In the genomic region with DNA sequence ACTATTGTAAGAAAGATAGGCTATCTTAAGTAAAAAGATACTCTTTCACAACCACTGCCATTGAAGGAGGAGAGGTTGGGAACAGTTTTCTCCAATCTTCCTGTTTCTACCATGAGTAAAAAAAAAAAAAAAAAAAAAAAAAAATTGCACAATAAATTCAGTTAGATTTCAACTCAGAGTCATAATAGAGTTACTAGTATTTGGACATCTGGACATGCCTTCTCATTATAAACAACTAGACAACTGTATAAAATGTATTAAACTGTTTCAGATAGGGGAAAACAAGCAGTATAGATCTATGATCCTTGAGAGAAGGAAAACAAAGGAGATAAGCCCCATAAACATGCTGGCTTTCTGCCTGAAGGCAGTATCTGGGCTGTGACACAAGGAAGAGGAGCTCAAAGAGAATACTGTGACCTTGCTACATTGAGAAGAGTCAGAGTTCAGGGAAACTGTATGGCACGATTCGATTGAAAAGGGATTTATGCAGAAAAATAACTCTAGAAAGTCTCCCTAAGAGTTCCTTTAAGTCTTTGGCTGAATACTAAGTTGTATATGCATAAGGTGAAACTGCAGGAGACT, we compare ENCODE assay signal across 19 cellular contexts.
DNase-seq lines count a peak whose midpoint lies in the region; ATAC-seq, FAIRE-seq and TF ChIP-seq lines count a peak whose summit lies in the region.
"Had no signal": no experiment of that assay in that cellular context is flagged by ENCODE, and none has a peak within 500 bp of the region (broad histone marks: within the 10 kb centered on the region; RNA-seq: fewer than 3 reads in every experiment).

No MANE protein-coding gene starts in this region.

- H3K27me3 ChIP-seq in pancreas: no peaks in the 10 kb centered on the region
- H3K27me3 ChIP-seq: sigmoid colon had no signal

- TF ChIP-seq CTCF in endothelial cell (IDR thresholded peaks at IDR 0.05; ENCODE audit: unreplicated experiment): no peak
- TF ChIP-seq CTCF in pancreas (IDR thresholded peaks at IDR 0.05): no peak
- TF ChIP-seq CTCF in OCI-LY7 (conservative IDR thresholded peaks at IDR 0.05; ENCODE audit: low read length): no peak

- no peaks in the 10 kb centered on the region for H3K9me3 Mint-ChIP-seq in endothelial cell (ENCODE audit: unreplicated experiment)
- H3K9me3 Mint-ChIP-seq: activated CD4-positive, alpha-beta memory T cell treated with anti-CD3 and anti-CD28 coated beads for 36 hours; central memory CD8-positive, alpha-beta T cell had no signal

- POLR2A ChIA-PET in OCI-LY7 (lab: Charles Lee): interaction anchor here (1.3 kb wide), 1 partner anchor 10 kb away, joined by 5 read pairs; no protein-coding TSS in a partner anchor

- CTCF ChIA-PET in OCI-LY7 (lab: Charles Lee; ENCODE audit: unreplicated experiment): no interaction called here

- H3K9me3 ChIP-seq in pancreas (no peaks in the 10 kb centered on the region), OCI-LY7 (ENCODE audit: low read length) (no peaks in the 10 kb centered on the region)
- H3K9me3 ChIP-seq: sigmoid colon, thoracic aorta had no signal

- no peak overlapping the region for H3K4me2 ChIP-seq in OCI-LY7 (ENCODE audit: low read length)

- no peaks in the 10 kb centered on the region for H3K79me2 ChIP-seq in OCI-LY7 (ENCODE audit: insufficient read depth, low read depth, low read length)

- H3K27ac Mint-ChIP-seq in endothelial cell (ENCODE audit: unreplicated experiment): peak overlapping the region; percentile 22
- H3K27ac Mint-ChIP-seq: activated CD4-positive, alpha-beta memory T cell treated with anti-CD3 and anti-CD28 coated beads for 36 hours; activated naive CD8-positive, alpha-beta T cell treated with anti-CD3 and anti-CD28 coated beads, Interleukin-2, amount 50 U/mL, for 24 hours; activated T-helper 1 cell treated with anti-CD3 and anti-CD28 coated beads, Interleukin-12 subunit alpha, Interleukin-12 subunit beta, Interleukin-2, Interleukin-4 antibody, amounts not matched to agents 30 ng/mL and 10 ng/mL and 1 ng/mL, durations not matched to agents 14 hours and 24 hours and 36 hours had no signal

- H3K36me3 Mint-ChIP-seq in endothelial cell (ENCODE audit: low read depth, unreplicated experiment): no peaks in the 10 kb centered on the region

- H4K20me1 ChIP-seq in OCI-LY7 (ENCODE audit: insufficient read depth, low read length): no peaks in the 10 kb centered on the region; the same call in 1 of the 2 replicates

- H3K27ac ChIP-seq in pancreas (no peak overlapping the region), OCI-LY7 (ENCODE audit: low read depth, low read length, poor library complexity, severe bottlenecking) (no peak overlapping the region)
- H3K27ac ChIP-seq: 22Rv1, sigmoid colon, thoracic aorta had no signal

- DNase-seq in DMS 273 (lab: John Stamatoyannopoulos, UW; ENCODE audit: unreplicated experiment) (peak; percentile 5), DMS 273 treated with DMSO at 0.1 percent for 48 hours (lab: John Stamatoyannopoulos, UW) (no peak), NCI-H2029 treated with DMSO at 0.1 percent for 48 hours (lab: John Stamatoyannopoulos, UW) (peak; percentile 62), endothelial cell (ENCODE audit: low spot score) (no peak), pancreas (no peak), OCI-LY7 (ENCODE audit: low spot score) (no peak), amniotic stem cell (lab: John Stamatoyannopoulos, UW) (no peak)
- DNase-seq: activated CD4-positive, alpha-beta memory T cell treated with anti-CD3 and anti-CD28 coated beads for 36 hours; activated naive CD8-positive, alpha-beta T cell treated with anti-CD3 and anti-CD28 coated beads, Interleukin-2, amount 50 U/mL, for 24 hours; DND-41; midbrain; sigmoid colon had no signal

- BruUV-seq in OCI-LY7 (replicated peaks; lab: Mats Ljungman, UMichigan): no TSS peak

- no peak for ATAC-seq in pancreas
- no peak for ATAC-seq in HG03354 (IDR thresholded peaks at IDR 0.05; ENCODE audit: poor library complexity, severe bottlenecking, unreplicated experiment)
- ATAC-seq: activated naive CD8-positive, alpha-beta T cell treated with anti-CD3 and anti-CD28 coated beads, Interleukin-2, amount 50 U/mL, for 24 hours had no signal

- H3K36me3 ChIP-seq in pancreas (no peaks in the 10 kb centered on the region), OCI-LY7 (ENCODE audit: insufficient read depth, low read length) (no peaks in the 10 kb centered on the region)
- H3K36me3 ChIP-seq: sigmoid colon, thoracic aorta had no signal

- peaks cover 4% of the 10 kb centered on the region for H3K4me1 Mint-ChIP-seq in endothelial cell (ENCODE audit: unreplicated experiment)

- no peak overlapping the region for H3K4me3 Mint-ChIP-seq in endothelial cell (ENCODE audit: unreplicated experiment)
- H3K4me3 Mint-ChIP-seq: activated CD4-positive, alpha-beta memory T cell treated with anti-CD3 and anti-CD28 coated beads for 36 hours; activated naive CD8-positive, alpha-beta T cell treated with anti-CD3 and anti-CD28 coated beads, Interleukin-2, amount 50 U/mL, for 24 hours; activated T-helper 1 cell treated with anti-CD3 and anti-CD28 coated beads, Interleukin-12 subunit alpha, Interleukin-12 subunit beta, Interleukin-2, Interleukin-4 antibody, amounts not matched to agents 30 ng/mL and 10 ng/mL and 1 ng/mL, durations not matched to agents 14 hours and 24 hours and 36 hours; CD14-positive monocyte; central memory CD8-positive, alpha-beta T cell had no signal

- no peaks in the 10 kb centered on the region for H3K9me2 ChIP-seq in OCI-LY7 (ENCODE audit: insufficient read depth, low read length)

- FAIRE-seq in pancreas (lab: Jason Lieb, UNC): peak; percentile 29
- FAIRE-seq: HTR-8/SVneo had no signal

- intact Hi-C loops in pancreas (cut with DNase I): no loop called here
- intact Hi-C loops in OCI-LY7 (cut with micrococcal nuclease; ENCODE audit: unreplicated experiment): no loop called here

- H3K4me1 ChIP-seq in pancreas (peaks cover 0 to 6% (median 0%) of the 10 kb centered on the region in 3 donors), OCI-LY7 (ENCODE audit: insufficient read depth, low read length, poor library complexity, severe bottlenecking) (no peaks in the 10 kb centered on the region)

- no peaks in the 10 kb centered on the region for H3K27me3 Mint-ChIP-seq in endothelial cell (ENCODE audit: unreplicated experiment)
- H3K27me3 Mint-ChIP-seq: activated CD4-positive, alpha-beta memory T cell treated with anti-CD3 and anti-CD28 coated beads for 36 hours; activated naive CD8-positive, alpha-beta T cell treated with anti-CD3 and anti-CD28 coated beads, Interleukin-2, amount 50 U/mL, for 24 hours; central memory CD8-positive, alpha-beta T cell had no signal

- WGBS in pancreas, 2 donors: 61% methylated on average over 2 of the region's 2 CpGs

- H3K4me3 ChIP-seq in pancreas (no peak overlapping the region), OCI-LY7 (ENCODE audit: low read depth, low read length, poor library complexity, severe bottlenecking) (no peak overlapping the region)
- H3K4me3 ChIP-seq: sigmoid colon, thoracic aorta had no signal

- no peak overlapping the region for H2AFZ ChIP-seq in OCI-LY7 (ENCODE audit: low read length)

Comparison
In these comparisons a context has a peak if more than half of its experiments do, and no peak if none do; other contexts are left out.
1. DNase-seq: peak in DMS 273 (single experiment) and NCI-H2029 treated with DMSO at 0.1 percent for 48 hours (single experiment); none in DMS 273 treated with DMSO at 0.1 percent for 48 hours (single experiment), endothelial cell (single experiment), pancreas (0 of 6), OCI-LY7 (single experiment) and amniotic stem cell (single experiment).